7 cellular contexts compared by ENCODE assay signal in genomic region chr4:31370866-31371465, GRCh38.
DNase-seq lines count a peak whose midpoint lies in the region; ATAC-seq and TF ChIP-seq lines count a peak whose summit lies in the region.

No MANE protein-coding gene starts in this region.

- no peak overlapping the region for H2BK15ac ChIP-seq in neuronal stem cell (ENCODE audit: low read length)

- no peak overlapping the region for H3K4me3 ChIP-seq in GM12875 (ENCODE audit: low read depth, low read length)
- H3K4me3 ChIP-seq in esophagus muscularis mucosa: no peak overlapping the region
- H3K4me3 ChIP-seq in neuronal stem cell (ENCODE audit: low read length in 2 of 2): no peak overlapping the region

- H2BK12ac ChIP-seq in neuronal stem cell (ENCODE audit: low read length): no peak overlapping the region

- intact Hi-C loops in esophagus muscularis mucosa (cut with DNase I): no loop called here

- 59% methylated on average over 3 of the region's 3 CpGs for WGBS in esophagus muscularis mucosa
- no CpG with 5 or more reads among the region's 3 CpGs for WGBS in neuronal stem cell (ENCODE audit: extremely low coverage in 2 of 2, insufficient read length in 2 of 2, insufficient replicate concordance in 1 of 2), 2 donors

- H2BK5ac ChIP-seq in neuronal stem cell (ENCODE audit: low read length): no peak overlapping the region

- ATAC-seq in GM21786 (IDR thresholded peaks at IDR 0.05; ENCODE audit: unreplicated experiment): peak; percentile 95
- no peak for ATAC-seq in GM21381 (IDR thresholded peaks at IDR 0.05; ENCODE audit: unreplicated experiment)

- no peak overlapping the region for H3K9ac ChIP-seq in neuronal stem cell (ENCODE audit: low read depth, low read length, poor library complexity)

- H3K4ac ChIP-seq in neuronal stem cell (ENCODE audit: low read length): no peak overlapping the region

- TF ChIP-seq EP300 in Ishikawa (IDR thresholded peaks at IDR 0.05; ENCODE audit: borderline replicate concordance) (no peak), esophagus muscularis mucosa (IDR thresholded peaks at IDR 0.05) (no peak)

- H2AFZ ChIP-seq in neuronal stem cell (ENCODE audit: low read length): peak overlapping the region; percentile 33

- H3K4me1 ChIP-seq in esophagus muscularis mucosa (no peaks in the 10 kb centered on the region), neuronal stem cell (ENCODE audit: control insufficient read depth in 2 of 2, insufficient read depth in 1 of 2, low read depth in 1 of 2, low read length in 2 of 2) (no peaks in the 10 kb centered on the region)

- H2AK5ac ChIP-seq in neuronal stem cell (ENCODE audit: low read depth, low read length): no peak overlapping the region

- no peak for TF ChIP-seq POLR2A in esophagus muscularis mucosa (IDR thresholded peaks at IDR 0.05; ENCODE audit: low read depth)

- H3K27ac ChIP-seq in esophagus muscularis mucosa (replicated peaks in 1 of 4) (no peak overlapping the region), neuronal stem cell (replicated peaks; ENCODE audit: low read length) (no peak overlapping the region)

- H3K27me3 ChIP-seq in esophagus muscularis mucosa (no peaks in the 10 kb centered on the region), neuronal stem cell (ENCODE audit: control insufficient read depth in 3 of 3, insufficient read depth in 3 of 3, low read depth in 1 of 3, low read length in 3 of 3) (no peaks in the 10 kb centered on the region)

- no peak overlapping the region for H3K4me2 ChIP-seq in neuronal stem cell (ENCODE audit: insufficient read depth, low read length, poor library complexity, severe bottlenecking)

- no peak overlapping the region for H2BK120ac ChIP-seq in neuronal stem cell (ENCODE audit: low read depth, low read length)

- no peaks in the 10 kb centered on the region for H3K9me3 ChIP-seq in esophagus muscularis mucosa
- no peaks in the 10 kb centered on the region for H3K9me3 ChIP-seq in neuronal stem cell (replicated peaks in 1 of 2; ENCODE audit: control insufficient read depth in 2 of 2, insufficient read depth in 1 of 2, low read depth in 1 of 2, low read length in 2 of 2)

- no peaks in the 10 kb centered on the region for H3K36me3 ChIP-seq in esophagus muscularis mucosa
- no peaks in the 10 kb centered on the region for H3K36me3 ChIP-seq in neuronal stem cell (replicated peaks in 1 of 2; ENCODE audit: control insufficient read depth in 2 of 2, insufficient read depth in 2 of 2, low read length in 2 of 2)

- TF ChIP-seq RAD21 in Ishikawa (IDR thresholded peaks at IDR 0.05; ENCODE audit: low read depth): peak; percentile 77

- H4K8ac ChIP-seq in neuronal stem cell (ENCODE audit: low read depth, low read length): no peak overlapping the region

- peak; percentile 41 for DNase-seq in RPMI7951 (ENCODE audit: low read depth)
- no peak for DNase-seq in esophagus muscularis mucosa (ENCODE audit: extremely low spot score)
- DNase-seq in neuronal stem cell (ENCODE audit: low spot score): peak; percentile 39

- H3K23ac ChIP-seq in neuronal stem cell (ENCODE audit: low read depth, low read length, poor library complexity): no peak overlapping the region

- H3K14ac ChIP-seq in neuronal stem cell (ENCODE audit: low read length): no peak overlapping the region

- TF ChIP-seq CTCF in GM12875 (IDR thresholded peaks at IDR 0.05; ENCODE audit: borderline replicate concordance, insufficient read depth, low read depth, low read length): peak; percentile 66; the same call in 1 of the 2 replicates
- TF ChIP-seq CTCF in esophagus muscularis mucosa (IDR thresholded peaks at IDR 0.05): peak; percentile 51 to 79 (median 70)

- no peak overlapping the region for H3K18ac ChIP-seq in neuronal stem cell (ENCODE audit: low read length)

- no peak overlapping the region for H4K91ac ChIP-seq in neuronal stem cell (ENCODE audit: low read depth, low read length, poor library complexity)

- H3K79me1 ChIP-seq in neuronal stem cell (ENCODE audit: low read depth, low read length): no peaks in the 10 kb centered on the region

TF ChIP-seq in Ishikawa, 13 proteins besides CTCF, POLR2A, EP300 and RAD21:
- TF ChIP-seq NFIC (IDR thresholded peaks at IDR 0.05) (no peak), CEBPB (IDR thresholded peaks at IDR 0.05) (no peak), MAX (IDR thresholded peaks at IDR 0.05) (no peak), FOXM1 (IDR thresholded peaks at IDR 0.05; ENCODE audit: borderline replicate concordance, low read depth) (no peak), TCF12 (IDR thresholded peaks at IDR 0.05; ENCODE audit: low read depth) (no peak), TEAD4 (IDR thresholded peaks at IDR 0.05) (no peak), EGR1 (IDR thresholded peaks at IDR 0.05) (no peak), CREB1 (IDR thresholded peaks at IDR 0.05; ENCODE audit: low read depth) (no peak), USF1 (IDR thresholded peaks at IDR 0.05) (no peak), TAF1 (IDR thresholded peaks at IDR 0.05; ENCODE audit: low read depth) (no peak), REST (IDR thresholded peaks at IDR 0.05; ENCODE audit: low read depth) (no peak), ZBTB7A (IDR thresholded peaks at IDR 0.05; ENCODE audit: low read depth) (no peak), YY1 (IDR thresholded peaks at IDR 0.05; ENCODE audit: low read depth) (no peak)
